ENCODE assay signal across 17 cellular contexts in the genomic region with DNA sequence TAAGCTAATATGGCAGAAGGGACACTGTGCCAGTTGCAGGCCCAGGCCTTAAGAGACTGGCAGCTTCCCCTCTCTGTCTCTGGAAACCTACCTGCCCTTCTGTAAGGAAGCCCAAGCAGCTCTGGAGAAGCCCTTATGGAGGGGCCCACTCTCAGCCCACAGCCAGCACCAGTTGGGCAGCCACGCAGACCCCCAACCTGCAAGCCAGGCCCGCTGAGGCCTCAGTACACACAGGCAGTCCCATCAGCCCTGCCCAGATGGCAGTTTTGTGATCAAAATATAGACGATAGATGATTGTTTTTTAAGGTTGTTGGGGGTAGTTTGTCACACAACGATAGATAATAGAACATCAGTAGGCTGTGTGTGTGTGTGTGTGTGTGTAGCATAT. TPM values are rescaled to one million over a fixed set of nuclear protein-coding genes. Genes with fewer than 3 reads are reported as not detected.
A peak's percentile ranks its signal among the peaks of the same experiment; 100 is the strongest.
DNase-seq lines count a peak whose midpoint lies in the region; ATAC-seq and TF ChIP-seq lines count a peak whose summit lies in the region.
"Had no signal": no experiment of that assay in that cellular context is flagged by ENCODE, and none has a peak within 500 bp of the region (broad histone marks: within the 10 kb centered on the region; RNA-seq: fewer than 3 reads in every experiment).

No MANE protein-coding gene starts in this region.

- H3K27ac ChIP-seq in RWPE2 (ENCODE audit: poor library complexity, severe bottlenecking), result no peak overlapping the region
- no peak overlapping the region for H3K27ac ChIP-seq in sigmoid colon
- H3K27ac ChIP-seq in GM23248, result no peak overlapping the region
- H3K27ac ChIP-seq: BLaER1 treated with 17β-estradiol and CSF1 and Interleukin-3, amounts not matched to agents 10 nM and 100 nM had no signal

- H3K4me3 ChIP-seq in RWPE2 (ENCODE audit: severe bottlenecking), result no peak overlapping the region
- H3K4me3 ChIP-seq in sigmoid colon, result no peak overlapping the region
- H3K4me3 ChIP-seq in GM23248, result no peak overlapping the region
- H3K4me3 ChIP-seq: BLaER1 treated with 17β-estradiol and CSF1 and Interleukin-3, amounts not matched to agents 10 nM and 100 nM; MG63 had no signal

- H3F3A ChIP-seq in GM23248 (ENCODE audit: insufficient read depth), result no peaks in the 10 kb centered on the region

- no peak for ATAC-seq in Right ventricle myocardium inferior
- ATAC-seq in Right ventricle myocardium superior (ENCODE audit: poor library complexity), result no peak
- no peak for ATAC-seq in RWPE2 (ENCODE audit: low read depth)
- no peak for ATAC-seq in GM18873 (IDR thresholded peaks at IDR 0.05; ENCODE audit: low FRiP score, unreplicated experiment)
- ATAC-seq: CD8-positive, alpha-beta T cell; Panc1 had no signal

- H4K20me1 ChIP-seq in GM23248 (ENCODE audit: insufficient read depth), result no peaks in the 10 kb centered on the region

- TF ChIP-seq EP300 in sigmoid colon (IDR thresholded peaks at IDR 0.05), result no peak

- peaks cover 5% of the 10 kb centered on the region for H3K27me3 ChIP-seq in RWPE2 (ENCODE audit: insufficient read depth, poor library complexity, severe bottlenecking)
- no peaks in the 10 kb centered on the region for H3K27me3 ChIP-seq in sigmoid colon
- 0 out of 2 replicates have a peak, but pooled peaks cover 5% of the 10 kb centered on the region for H3K27me3 ChIP-seq in GM23248 (replicated peaks; ENCODE audit: insufficient read depth)
- H3K27me3 ChIP-seq: BLaER1 treated with 17β-estradiol and CSF1 and Interleukin-3, amounts not matched to agents 10 nM and 100 nM; MG63 had no signal

- no peaks in the 10 kb centered on the region for H3K79me2 ChIP-seq in GM23248 (ENCODE audit: insufficient read depth)

- no peak overlapping the region for H3K4me2 ChIP-seq in GM23248 (ENCODE audit: unreplicated experiment)
- H3K4me2 ChIP-seq: BLaER1 treated with 17β-estradiol and CSF1 and Interleukin-3, amounts not matched to agents 10 nM and 100 nM had no signal

- peak; percentile 31 for DNase-seq in Right ventricle myocardium inferior (ENCODE audit: missing footprints)
- no peak for DNase-seq in Right ventricle myocardium superior
- DNase-seq in RWPE2 (ENCODE audit: low spot score), result peak; percentile 19
- peak; percentile 7 for DNase-seq in glutamatergic neuron
- peak; percentile 34 for DNase-seq in sigmoid colon
- DNase-seq in GM23248, result no peak
- DNase-seq: CD8-positive, alpha-beta T cell; Kasumi-1; MG63; NCI-H1048; NCI-H1436; NCI-H2029 treated with DMSO at 0.1 percent for 48 hours; NCI-H2171 treated with DMSO at 0.1 percent for 48 hours; NCI-H446 treated with DMSO at 0.1 percent for 48 hours had no signal

- no peak overlapping the region for H3K27ac Mint-ChIP-seq in glutamatergic neuron (ENCODE audit: unreplicated experiment)
- H3K27ac Mint-ChIP-seq: CD8-positive, alpha-beta T cell had no signal

- H3K4me1 ChIP-seq in RWPE2 (ENCODE audit: insufficient read depth, poor library complexity, severe bottlenecking), result no peaks in the 10 kb centered on the region
- H3K4me1 ChIP-seq in sigmoid colon, result no peaks in the 10 kb centered on the region
- no peaks in the 10 kb centered on the region for H3K4me1 ChIP-seq in GM23248 (ENCODE audit: insufficient read depth)

- no peak overlapping the region for H2AFZ ChIP-seq in GM23248

- intact Hi-C loops in Right ventricle myocardium inferior (cut with DNase I), result no loop called here
- intact Hi-C loops in Right ventricle myocardium superior (cut with DNase I), result no loop called here
- intact Hi-C loops in sigmoid colon (cut with DNase I), result no loop called here

- H3K4me1 Mint-ChIP-seq in glutamatergic neuron (ENCODE audit: low read depth, unreplicated experiment), result no peaks in the 10 kb centered on the region

- no peaks in the 10 kb centered on the region for H3K9me3 ChIP-seq in RWPE2 (ENCODE audit: severe bottlenecking)
- no peaks in the 10 kb centered on the region for H3K9me3 ChIP-seq in sigmoid colon
- no peaks in the 10 kb centered on the region for H3K9me3 ChIP-seq in GM23248 (ENCODE audit: low read depth)
- H3K9me3 ChIP-seq: BLaER1 treated with 17β-estradiol and CSF1 and Interleukin-3, amounts not matched to agents 10 nM and 100 nM; MG63 had no signal

- no peaks in the 10 kb centered on the region for H3K9me2 ChIP-seq in GM23248 (ENCODE audit: insufficient read depth)

- no peak overlapping the region for H3K9ac ChIP-seq in GM23248
- H3K9ac ChIP-seq: BLaER1 treated with 17β-estradiol and CSF1 and Interleukin-3, amounts not matched to agents 10 nM and 100 nM had no signal

- in situ Hi-C loops in GM23248 (cut with MboI), result loop anchor here (10.0 kb wide), 1 partner anchor 93 kb away; no protein-coding TSS in a partner anchor

- TF ChIP-seq CTCF in RWPE2 (IDR thresholded peaks at IDR 0.05; ENCODE audit: poor library complexity, severe bottlenecking) (no peak), glutamatergic neuron (IDR thresholded peaks at IDR 0.05; ENCODE audit: partially characterized antibody, unreplicated experiment) (no peak), sigmoid colon (IDR thresholded peaks at IDR 0.05) (no peak)

- H3K36me3 Mint-ChIP-seq in glutamatergic neuron (ENCODE audit: unreplicated experiment), result no peaks in the 10 kb centered on the region

- peaks cover 2% of the 10 kb centered on the region for H3K27me3 Mint-ChIP-seq in glutamatergic neuron (ENCODE audit: unreplicated experiment)

- TF ChIP-seq POLR2A in sigmoid colon (IDR thresholded peaks at IDR 0.05), result no peak

- WGBS in sigmoid colon, 2 donors, result 93 to 95% methylated on average over 4 of the region's 4 CpGs
- WGBS in GM23248 (ENCODE audit: low coverage in 1 of 2, low lambda C conversion rate in 2 of 2, missing lambda C conversion rate in 2 of 2), 2 experiments, result 97 to 98% methylated on average over 4 of the region's 4 CpGs

- H3K36me3 ChIP-seq in RWPE2 (ENCODE audit: low read depth) (no peaks in the 10 kb centered on the region), sigmoid colon (no peaks in the 10 kb centered on the region), GM23248 (ENCODE audit: low read depth) (no peaks in the 10 kb centered on the region)
- H3K36me3 ChIP-seq: MG63 had no signal

- H3K9me3 Mint-ChIP-seq in glutamatergic neuron (ENCODE audit: unreplicated experiment), result peaks cover 2% of the 10 kb centered on the region
- H3K9me3 Mint-ChIP-seq: CD8-positive, alpha-beta T cell had no signal

- no peak overlapping the region for H3K4me3 Mint-ChIP-seq in glutamatergic neuron (ENCODE audit: unreplicated experiment)
- H3K4me3 Mint-ChIP-seq: CD8-positive, alpha-beta T cell had no signal

RNA-seq across cellular contexts. Expression of a gene that starts 36.8 kb away (rescaled TPM):
- not detected for total RNA-seq in Right ventricle myocardium inferior
- not detected for total RNA-seq in Right ventricle myocardium superior
- 0.34 TPM for total RNA-seq in glutamatergic neuron (ENCODE audit: unreplicated experiment)
- not detected for total RNA-seq in sigmoid colon
- under 1 TPM in 1 of 3 donors, not detected in 2; 0.03 TPM for polyA plus RNA-seq in sigmoid colon
- total RNA-seq in GM23248 (2014; rRNA removed; shearing (Covaris generic)), result not detected in 2 replicates
- polyA plus RNA-seq in GM23248 (2016; fragmentation: Nextera tagmentation; extraction: Ambion mirVana), result not detected in 2 replicates
- total RNA-seq: CD8-positive, alpha-beta T cell had no signal

Comparison
In these comparisons a context has a peak if more than half of its experiments do, and no peak if none do; other contexts are left out.
1. DNase-seq: peak in Right ventricle myocardium inferior (single experiment), RWPE2 (single experiment), glutamatergic neuron (single experiment) and sigmoid colon (single experiment); none in Right ventricle myocardium superior (single experiment) and GM23248 (single experiment).